In genomic region chr22:31162015-31162765, GRCh38 we compare ENCODE assay signal across 12 cellular contexts. TPM values are rescaled to one million over a fixed set of nuclear protein-coding genes. Genes with fewer than 3 reads are reported as not detected.
A peak's percentile ranks its signal among the peaks of the same experiment; 100 is the strongest.
DNase-seq lines count a peak whose midpoint lies in the region; ATAC-seq and TF ChIP-seq lines count a peak whose summit lies in the region.
"Had no signal": no experiment of that assay in that cellular context is flagged by ENCODE, and none has a peak within 500 bp of the region (broad histone marks: within the 10 kb centered on the region; RNA-seq: fewer than 3 reads in every experiment).

No MANE protein-coding gene starts in this region.

- WGBS in sigmoid colon, 2 donors: 57 to 65% methylated on average over 5 of the region's 5 CpGs

- H3K9me2 ChIP-seq in DOHH2 (replicated peaks; ENCODE audit: control insufficient read depth, low read length): no peaks in the 10 kb centered on the region

- peaks cover 2% of the 10 kb centered on the region for H3K36me3 Mint-ChIP-seq in T-helper 17 cell (ENCODE audit: low read depth)

- no peak for TF ChIP-seq CTCF in DOHH2 (IDR thresholded peaks at IDR 0.05; ENCODE audit: low read depth, low read length, poor library complexity, severe bottlenecking)
- no peak for TF ChIP-seq CTCF in sigmoid colon (IDR thresholded peaks at IDR 0.05)

- peak overlapping the region; percentile 97 for H3K4me2 ChIP-seq in DOHH2 (ENCODE audit: low read length)

- H3K4me3 ChIP-seq in DOHH2 (ENCODE audit: low read length) (no peak overlapping the region), sigmoid colon (peak overlapping the region in 1 of 4 donors; percentile 84)

- TF ChIP-seq POLR2A in sigmoid colon (IDR thresholded peaks at IDR 0.05): no peak

- peaks cover 33% of the 10 kb centered on the region for H3K79me2 ChIP-seq in DOHH2 (ENCODE audit: control insufficient read depth, low read length)

- H3K4me3 Mint-ChIP-seq in T-helper 17 cell: peak overlapping the region; percentile 57

- H3K27me3 ChIP-seq in DOHH2 (ENCODE audit: control insufficient read depth, low read length) (no peaks in the 10 kb centered on the region), sigmoid colon (no peaks in the 10 kb centered on the region)
- H3K27me3 ChIP-seq: SJSA1 had no signal

- no peak for ATAC-seq in T-helper 17 cell
- ATAC-seq in GM21786 (IDR thresholded peaks at IDR 0.05; ENCODE audit: unreplicated experiment): no peak
- no peak for ATAC-seq in GM21723 (IDR thresholded peaks at IDR 0.05; ENCODE audit: unreplicated experiment)
- no peak for ATAC-seq in HG02623 (IDR thresholded peaks at IDR 0.05; ENCODE audit: unreplicated experiment)

- H3K36me3 ChIP-seq in DOHH2 (ENCODE audit: control insufficient read depth, low read length) (peaks cover 6% of the 10 kb centered on the region), sigmoid colon (peaks cover 0 to 38% (median 4%) of the 10 kb centered on the region in 4 donors)

- peak overlapping the region; percentile 96 for H3K27ac Mint-ChIP-seq in T-helper 17 cell

- intact Hi-C loops in sigmoid colon (cut with DNase I): loop anchor here (5.0 kb wide), 1 partner anchor 50 kb away; the partner anchor contains the start of gene LIMK2

- H3K4me1 ChIP-seq in DOHH2 (ENCODE audit: control insufficient read depth, low read length) (peaks cover 30% of the 10 kb centered on the region), sigmoid colon (peaks cover 0 to 33% (median 27%) of the 10 kb centered on the region in 4 donors)

- H3K27ac ChIP-seq in DOHH2 (ENCODE audit: low read depth, low read length) (no peak overlapping the region), sigmoid colon (peak overlapping the region in 3 of 4 donors; percentile 94 to 95 (median 94))
- H3K27ac ChIP-seq: SJSA1 had no signal

- no peaks in the 10 kb centered on the region; the same call in 1 of the 2 replicates for H3F3A ChIP-seq in DOHH2 (ENCODE audit: control insufficient read depth, insufficient read depth)

- TF ChIP-seq EP300 in sigmoid colon (IDR thresholded peaks at IDR 0.05): no peak

- peaks cover 37% of the 10 kb centered on the region for H3K4me1 Mint-ChIP-seq in T-helper 17 cell

- H3K9me3 ChIP-seq in DOHH2 (ENCODE audit: control insufficient read depth, insufficient read depth, low read length): no peaks in the 10 kb centered on the region
- no peaks in the 10 kb centered on the region for H3K9me3 ChIP-seq in T-helper 17 cell (ENCODE audit: control insufficient read depth, low read length, poor library complexity, severe bottlenecking)
- H3K9me3 ChIP-seq in sigmoid colon: no peaks in the 10 kb centered on the region
- H3K9me3 ChIP-seq: SJSA1 had no signal

- H3K27me3 Mint-ChIP-seq in T-helper 17 cell: no peaks in the 10 kb centered on the region

- H4K20me1 ChIP-seq in DOHH2 (ENCODE audit: control insufficient read depth, insufficient read depth, low read depth, low read length): no peaks in the 10 kb centered on the region

- DNase-seq in T-helper 17 cell: no peak
- peak; percentile 40 for DNase-seq in fibroblast of peridontal ligament (ENCODE audit: extremely low read depth)
- DNase-seq in sigmoid colon: no peak
- DNase-seq in hypothalamus (lab: John Stamatoyannopoulos, UW): no peak
- DNase-seq: NCI-H1436 treated with DMSO at 0.1 percent for 48 hours; posterior cingulate gyrus; stimulated activated CD8-positive, alpha-beta memory T cell treated with anti-CD3 and anti-CD28 coated beads, Interleukin-4, amount 100 ng/mL, for 48 hours had no signal

RNA-seq across cellular contexts. Expression of gene RNF185, which starts 2.2 kb away (rescaled TPM):
- total RNA-seq in T-helper 17 cell (10 to 100 TPM; 10.5 to 11.2 TPM), sigmoid colon (10 to 100 TPM; 30.1 to 33.5 (median 31.6) TPM)
- 10 to 100 TPM; 23.4 to 44.9 (median 43.2) TPM for polyA plus RNA-seq in sigmoid colon

RNA-seq across cellular contexts. Expression of gene PLA2G3, which starts 21.9 kb away (rescaled TPM):
- total RNA-seq in T-helper 17 cell (not detected), sigmoid colon (not detected)
- polyA plus RNA-seq in sigmoid colon: 1 to 10 TPM in 1 of 3 donors, not detected in 2; 5.2 TPM
- total RNA-seq: SJSA1 had no signal

RNA-seq across cellular contexts. Expression of gene INPP5J, which starts 39.4 kb away (rescaled TPM):
- under 1 TPM in 1 of 2 donors, not detected in 1; 0.25 TPM for total RNA-seq in T-helper 17 cell
- total RNA-seq in sigmoid colon: 1 to 10 TPM; 1.1 to 2.2 (median 1.8) TPM
- 10 to 100 TPM; 11.4 to 15.3 (median 12.5) TPM for polyA plus RNA-seq in sigmoid colon

RNA-seq across cellular contexts. Expression of gene LIMK2, which starts 49.9 kb away (rescaled TPM):
- total RNA-seq in T-helper 17 cell (10 to 100 TPM; 20.7 to 25.3 TPM), sigmoid colon (10 to 100 TPM; 10.3 to 20.8 (median 14.0) TPM)
- polyA plus RNA-seq in sigmoid colon: 10 to 100 TPM; 31.9 to 58.7 (median 39.0) TPM

RNA-seq across cellular contexts. Expression of gene SELENOM, which starts 54.8 kb away (rescaled TPM):
- 10 to 100 TPM; 33.2 to 54.8 TPM for total RNA-seq in T-helper 17 cell
- total RNA-seq in sigmoid colon: 1,000 to 10,000 TPM in 3 of 4 donors, 100 to 1,000 TPM in 1; 868 to 1,938 (median 1,638) TPM
- 100 to 1,000 TPM in 2 of 3 donors, 10 to 100 TPM in 1; 40.9 to 192 (median 169) TPM for polyA plus RNA-seq in sigmoid colon
